In genomic region chr9:131692612-131692976, GRCh38 we compare ENCODE assay signal across 24 cellular contexts. TPM values are rescaled to one million over a fixed set of nuclear protein-coding genes. Genes with fewer than 3 reads are reported as not detected.
DNase-seq lines count a peak whose midpoint lies in the region; ATAC-seq, FAIRE-seq and TF ChIP-seq lines count a peak whose summit lies in the region.
"Had no signal": no experiment of that assay in that cellular context is flagged by ENCODE, and none has a peak within 500 bp of the region (broad histone marks: within the 10 kb centered on the region; RNA-seq: fewer than 3 reads in every experiment).

No MANE protein-coding gene starts in this region.

- H3K9me3 ChIP-seq in CD4-positive, CD25-positive, alpha-beta regulatory T cell (ENCODE audit: control insufficient read depth in 2 of 2, low read length in 2 of 2) = no peaks in the 10 kb centered on the region
- H3K9me3 ChIP-seq in OCI-LY1 (ENCODE audit: low read length) = no peaks in the 10 kb centered on the region
- no peaks in the 10 kb centered on the region for H3K9me3 ChIP-seq in H1 (ENCODE audit: insufficient read depth in 2 of 2, low read depth in 1 of 2, low read length in 1 of 2)
- no peaks in the 10 kb centered on the region for H3K9me3 ChIP-seq in vagina
- no peaks in the 10 kb centered on the region for H3K9me3 ChIP-seq in WERI-Rb-1 (ENCODE audit: severe bottlenecking)
- H3K9me3 ChIP-seq: lower lobe of right lung, thyroid gland had no signal

- H3K18ac ChIP-seq in H1 (ENCODE audit: extremely low read depth, low read length) = no peak overlapping the region

- H3K4me1 Mint-ChIP-seq in CD4-positive, CD25-positive, alpha-beta regulatory T cell = peaks cover 40 to 91% (median 81%) of the 10 kb centered on the region in 4 donors
- H3K4me1 Mint-ChIP-seq in natural killer cell = peaks cover 85 to 91% of the 10 kb centered on the region in 2 donors

- no peaks in the 10 kb centered on the region for H3K36me3 ChIP-seq in CD4-positive, CD25-positive, alpha-beta regulatory T cell (ENCODE audit: control insufficient read depth, insufficient read depth, low read length)
- no peaks in the 10 kb centered on the region; the same call in 1 of the 2 replicates for H3K36me3 ChIP-seq in OCI-LY1 (ENCODE audit: insufficient read depth, low read length)
- no peaks in the 10 kb centered on the region for H3K36me3 ChIP-seq in H1 (ENCODE audit: control insufficient read depth in 2 of 4, insufficient read depth in 4 of 4, low read length in 3 of 4)
- no peaks in the 10 kb centered on the region for H3K36me3 ChIP-seq in vagina
- H3K36me3 ChIP-seq in WERI-Rb-1 = no peaks in the 10 kb centered on the region
- H3K36me3 ChIP-seq: lower lobe of right lung, thyroid gland had no signal

- no peak for TF ChIP-seq RAD21 in H1 (IDR thresholded peaks at IDR 0.05 in 1 of 2, conservative IDR thresholded peaks at IDR 0.05 in 1 of 2; ENCODE audit: low read depth in 2 of 2, low read length in 2 of 2)

- H3K27me3 ChIP-seq in CD4-positive, CD25-positive, alpha-beta regulatory T cell (ENCODE audit: control insufficient read depth, insufficient read depth, low read length) = no peaks in the 10 kb centered on the region
- no peaks in the 10 kb centered on the region for H3K27me3 ChIP-seq in OCI-LY1 (ENCODE audit: insufficient read depth, low read length)
- no peaks in the 10 kb centered on the region for H3K27me3 ChIP-seq in H1 (replicated peaks in 1 of 4; ENCODE audit: control insufficient read depth in 3 of 4, extremely low read depth in 1 of 4, insufficient read depth in 3 of 4, low read length in 3 of 4)
- H3K27me3 ChIP-seq in vagina = no peaks in the 10 kb centered on the region
- H3K27me3 ChIP-seq in WERI-Rb-1 (ENCODE audit: insufficient read depth, low read depth, severe bottlenecking) = no peaks in the 10 kb centered on the region
- H3K27me3 ChIP-seq: thyroid gland had no signal

- intact Hi-C loops in natural killer cell (cut with micrococcal nuclease) = no loop called here
- intact Hi-C loops in vagina (cut with DNase I) = no loop called here

- peaks cover 5% of the 10 kb centered on the region for H3K36me3 Mint-ChIP-seq in CD4-positive, CD25-positive, alpha-beta regulatory T cell
- H3K36me3 Mint-ChIP-seq in natural killer cell = no peaks in the 10 kb centered on the region

- H2AFZ ChIP-seq in OCI-LY1 (ENCODE audit: low read length) = no peak overlapping the region
- no peak overlapping the region for H2AFZ ChIP-seq in H1 (ENCODE audit: low read length)

- POLR2A ChIA-PET in H1 (lab: Charles Lee; ENCODE audit: partially characterized antibody) = interaction anchor here (1.5 kb wide), 1 partner anchor 17 kb away, joined by 5 read pairs; no protein-coding TSS in a partner anchor

- peak overlapping the region; percentile 29 for H3K4me3 ChIP-seq in CD4-positive, CD25-positive, alpha-beta regulatory T cell (ENCODE audit: low read depth, low read length)
- H3K4me3 ChIP-seq in OCI-LY1 (ENCODE audit: low read depth, low read length, poor library complexity, severe bottlenecking) (no peak overlapping the region), H1 (ENCODE audit: extremely low read depth in 1 of 4, insufficient read depth in 2 of 4, low read depth in 3 of 4, low read length in 4 of 4) (no peak overlapping the region), vagina (no peak overlapping the region), WERI-Rb-1 (ENCODE audit: low read depth, low read length) (no peak overlapping the region)
- H3K4me3 ChIP-seq: lower lobe of right lung, thyroid gland had no signal

- H4K91ac ChIP-seq in H1 (replicated peaks; ENCODE audit: insufficient read length, low read length) = no peak overlapping the region

- WGBS in H1 (ENCODE audit: extremely low coverage in 1 of 2, insufficient coverage in 1 of 2, insufficient read length in 1 of 2, insufficient replicate concordance in 2 of 2, low coverage in 1 of 2, low lambda C conversion rate in 2 of 2, missing lambda C conversion rate in 1 of 2), 2 experiments = 90% methylated on average over 4 of the region's 4 CpGs; no CpG with 5 or more reads in 1 of the 2 experiments

- no peaks in the 10 kb centered on the region for H3K9me2 ChIP-seq in OCI-LY1 (ENCODE audit: low read depth, low read length)

- peaks cover 43% of the 10 kb centered on the region for H3K4me1 ChIP-seq in CD4-positive, CD25-positive, alpha-beta regulatory T cell (ENCODE audit: control insufficient read depth, insufficient read depth, low read length, poor library complexity, severe bottlenecking)
- H3K4me1 ChIP-seq in OCI-LY1 (ENCODE audit: insufficient read depth, low read length, severe bottlenecking) = peaks cover 83% of the 10 kb centered on the region
- H3K4me1 ChIP-seq in H1 (replicated peaks in 1 of 4; ENCODE audit: control insufficient read depth in 3 of 4, insufficient read depth in 4 of 4, low read length in 3 of 4) = peaks cover 11 to 27% (median 23%) of the 10 kb centered on the region in 4 experiments
- peaks cover 49% of the 10 kb centered on the region for H3K4me1 ChIP-seq in vagina

- no peak overlapping the region for H2BK15ac ChIP-seq in H1 (ENCODE audit: low read length)

- H3K56ac ChIP-seq in H1 (replicated peaks; ENCODE audit: insufficient read length, low read depth, low read length) = no peak overlapping the region

- H4K20me1 ChIP-seq in OCI-LY1 (ENCODE audit: insufficient read depth, low read length) (no peaks in the 10 kb centered on the region), H1 (replicated peaks in 1 of 2; ENCODE audit: control insufficient read depth in 1 of 2, insufficient read depth in 2 of 2, low read length in 2 of 2) (peaks cover 0 to 4% of the 10 kb centered on the region in 2 experiments)

- H2BK12ac ChIP-seq in H1 (ENCODE audit: low read depth, low read length) = 0 out of 2 replicates have a peak overlapping the region, but pooled peaks have one; percentile 28

- no peak for TF ChIP-seq EP300 in H1 (IDR thresholded peaks at IDR 0.05; ENCODE audit: borderline replicate concordance in 1 of 2, low read depth in 2 of 2, low read length in 2 of 2)

- H3K14ac ChIP-seq in H1 (ENCODE audit: insufficient read length) = no peak overlapping the region

- H4K8ac ChIP-seq in H1 (ENCODE audit: extremely low read depth, insufficient read depth, low read length) = no peak overlapping the region

- no peaks in the 10 kb centered on the region for H3F3A ChIP-seq in OCI-LY1 (ENCODE audit: insufficient read depth, low read length)

- no peak for TF ChIP-seq CTCF in OCI-LY1 (IDR thresholded peaks at IDR 0.05; ENCODE audit: low read length)
- no peak for TF ChIP-seq CTCF in H1 (IDR thresholded peaks at IDR 0.05; ENCODE audit: control extremely low read depth in 1 of 3, insufficient read depth in 1 of 3, low read depth in 1 of 3, low read length in 3 of 3)
- TF ChIP-seq CTCF in natural killer cell (IDR thresholded peaks at IDR 0.05) = no peak
- no peak for TF ChIP-seq CTCF in vagina (IDR thresholded peaks at IDR 0.05)
- TF ChIP-seq CTCF in WERI-Rb-1 (IDR thresholded peaks at IDR 0.05; ENCODE audit: low read depth, low read length) = no peak

- H3K4me2 ChIP-seq in OCI-LY1 (ENCODE audit: low read length) = peak overlapping the region; percentile 8; the same call in 1 of the 2 replicates
- no peak overlapping the region for H3K4me2 ChIP-seq in H1 (ENCODE audit: insufficient read depth in 1 of 2, low read depth in 2 of 2, low read length in 2 of 2)

- H3K23me2 ChIP-seq in H1 (ENCODE audit: low read depth, low read length) = no peaks in the 10 kb centered on the region

- H3K79me1 ChIP-seq in H1 (ENCODE audit: low read depth, low read length) = peaks cover 3% of the 10 kb centered on the region

- peaks cover 74% of the 10 kb centered on the region for H3K79me2 ChIP-seq in OCI-LY1 (ENCODE audit: insufficient read depth, low read length)
- H3K79me2 ChIP-seq in H1 (ENCODE audit: control insufficient read depth in 1 of 2, insufficient read depth in 2 of 2, low read length in 2 of 2) = peaks cover 3 to 63% of the 10 kb centered on the region in 2 experiments; a peak in 3 of 4 replicates

- no peak overlapping the region for H3K4ac ChIP-seq in H1 (replicated peaks; ENCODE audit: insufficient read length, low read depth, low read length)

- DNase-seq in CD4-positive, CD25-positive, alpha-beta regulatory T cell = no peak
- no peak for DNase-seq in H1 (ENCODE audit: low read depth in 1 of 2, low spot score in 2 of 2)
- no peak for DNase-seq in natural killer cell
- DNase-seq in stimulated activated CD4-positive, alpha-beta T cell treated with anti-CD3 and anti-CD28 coated beads, Interleukin-2, amount 100 ng/mL, for 48 hours = no peak
- DNase-seq in vagina (ENCODE audit: extremely low spot score in 2 of 2) = no peak
- DNase-seq in WERI-Rb-1 = no peak
- DNase-seq in NCI-H1694 treated with DMSO at 0.1 percent for 48 hours (lab: John Stamatoyannopoulos, UW) = no peak
- DNase-seq: activated B cell treated with CpG ODN at 0.5 μM for 24 hours; activated CD4-positive, alpha-beta memory T cell treated with anti-CD3 and anti-CD28 coated beads, Interleukin-2, amount 10 ng/mL, durations not matched to agents 7 days and 5 days; activated naive CD4-positive, alpha-beta T cell treated with anti-CD3 and anti-CD28 coated beads for 36 hours; activated T-cell treated with anti-CD3 and anti-CD28 coated beads, Interleukin-2, amount 50 U/mL, for 24 hours; amygdala; GOT3; lower lobe of right lung; NCI-H1417; NCI-H524 treated with DMSO at 0.1 percent for 48 hours; retina; stimulated activated CD4-positive, alpha-beta T cell treated with anti-CD3 and anti-CD28 coated beads, Interleukin-4, amount 100 ng/mL, for 1 hour; stimulated activated naive CD4-positive, alpha-beta T cell treated with Interleukin-2 at 50 U/mL for 16 hours; thyroid gland had no signal

- no peak for FAIRE-seq in H1 (lab: Jason Lieb, UNC)
- FAIRE-seq: A204.1, endothelial cell of umbilical vein had no signal

- H2AK5ac ChIP-seq in H1 (ENCODE audit: low read depth, low read length) = no peak overlapping the region

- TF ChIP-seq POLR2A in H1 (IDR thresholded peaks at IDR 0.05; ENCODE audit: control extremely low read depth in 1 of 2, low read depth in 2 of 2, low read length in 2 of 2) = no peak
- TF ChIP-seq POLR2A in vagina (IDR thresholded peaks at IDR 0.05) = no peak

- CTCF ChIA-PET in H1 (lab: Charles Lee; ENCODE audit: partially characterized antibody) = no interaction called here

- no peaks in the 10 kb centered on the region for H3K27me3 Mint-ChIP-seq in CD4-positive, CD25-positive, alpha-beta regulatory T cell
- no peaks in the 10 kb centered on the region for H3K27me3 Mint-ChIP-seq in natural killer cell (ENCODE audit: low read depth in 2 of 2)
- H3K27me3 Mint-ChIP-seq: activated B cell treated with CpG ODN at 0.5 μM for 24 hours; activated CD4-positive, alpha-beta memory T cell treated with anti-CD3 and anti-CD28 coated beads, Interleukin-2, amount 10 ng/mL, durations not matched to agents 7 days and 5 days; activated T-cell treated with anti-CD3 and anti-CD28 coated beads, Interleukin-2, amount 50 U/mL, for 24 hours; B cell had no signal

- H3K27ac ChIP-seq in CD4-positive, CD25-positive, alpha-beta regulatory T cell (ENCODE audit: insufficient read depth, low read length, poor library complexity, severe bottlenecking) = no peak overlapping the region
- H3K27ac ChIP-seq in OCI-LY1 (ENCODE audit: low read depth, low read length, poor library complexity, severe bottlenecking) = no peak overlapping the region
- no peak overlapping the region for H3K27ac ChIP-seq in H1 (ENCODE audit: low read depth, low read length)
- H3K27ac ChIP-seq in vagina = no peak overlapping the region
- no peak overlapping the region for H3K27ac ChIP-seq in WERI-Rb-1
- H3K27ac ChIP-seq: lower lobe of right lung had no signal

- H3K23ac ChIP-seq in H1 (ENCODE audit: insufficient read length) = no peak overlapping the region

- no peak overlapping the region for H2BK120ac ChIP-seq in H1 (replicated peaks; ENCODE audit: low read depth, low read length)

- no peak for ATAC-seq in CD4-positive, CD25-positive, alpha-beta regulatory T cell (ENCODE audit: low read depth in 2 of 2)
- ATAC-seq in natural killer cell = no peak
- ATAC-seq: lower lobe of right lung had no signal

- H3K4me3 Mint-ChIP-seq in CD4-positive, CD25-positive, alpha-beta regulatory T cell = peak overlapping the region in 1 of 4 donors; percentile 75
- H3K4me3 Mint-ChIP-seq in natural killer cell = no peak overlapping the region
- H3K4me3 Mint-ChIP-seq: activated B cell treated with CpG ODN at 0.5 μM for 24 hours; activated CD4-positive, alpha-beta memory T cell treated with anti-CD3 and anti-CD28 coated beads, Interleukin-2, amount 10 ng/mL, durations not matched to agents 7 days and 5 days; activated naive CD4-positive, alpha-beta T cell treated with anti-CD3 and anti-CD28 coated beads for 36 hours; activated T-cell treated with anti-CD3 and anti-CD28 coated beads, Interleukin-2, amount 50 U/mL, for 24 hours; B cell had no signal

- no peak overlapping the region for H2BK5ac ChIP-seq in H1 (ENCODE audit: low read depth, low read length)

- H3K9me3 Mint-ChIP-seq in CD4-positive, CD25-positive, alpha-beta regulatory T cell = no peaks in the 10 kb centered on the region
- H3K9me3 Mint-ChIP-seq in natural killer cell = no peaks in the 10 kb centered on the region
- H3K9me3 Mint-ChIP-seq: activated B cell treated with CpG ODN at 0.5 μM for 24 hours; activated CD4-positive, alpha-beta memory T cell treated with anti-CD3 and anti-CD28 coated beads, Interleukin-2, amount 10 ng/mL, durations not matched to agents 7 days and 5 days; activated naive CD4-positive, alpha-beta T cell treated with anti-CD3 and anti-CD28 coated beads for 36 hours; activated T-cell treated with anti-CD3 and anti-CD28 coated beads, Interleukin-2, amount 50 U/mL, for 24 hours had no signal

- H2BK20ac ChIP-seq in H1 (ENCODE audit: low read length) = no peak overlapping the region

- no peak overlapping the region for H4K5ac ChIP-seq in H1 (ENCODE audit: insufficient read length, low read depth, low read length)

- H3K27ac Mint-ChIP-seq in CD4-positive, CD25-positive, alpha-beta regulatory T cell = peak overlapping the region in 2 of 3 donors; percentile 36 to 51
- peak overlapping the region; percentile 45 to 84 for H3K27ac Mint-ChIP-seq in natural killer cell
- H3K27ac Mint-ChIP-seq: activated CD4-positive, alpha-beta memory T cell treated with anti-CD3 and anti-CD28 coated beads, Interleukin-2, amount 10 ng/mL, durations not matched to agents 7 days and 5 days; activated naive CD4-positive, alpha-beta T cell treated with anti-CD3 and anti-CD28 coated beads for 36 hours; B cell had no signal

- H3K9ac ChIP-seq in OCI-LY1 (ENCODE audit: low read length) (no peak overlapping the region), H1 (replicated peaks in 1 of 4; ENCODE audit: extremely low read depth in 1 of 4, low read depth in 3 of 4, low read length in 3 of 4) (no peak overlapping the region)

RNA-seq across cellular contexts. Expression of gene RAPGEF1, which starts 47.3 kb away (rescaled TPM):
- total RNA-seq in CD4-positive, CD25-positive, alpha-beta regulatory T cell = 159 TPM
- 1 to 10 TPM; 3.8 to 7.3 (median 4.6) TPM for polyA plus RNA-seq in CD4-positive, CD25-positive, alpha-beta regulatory T cell
- 73.8 and 78.9 TPM in 2 replicates for total RNA-seq in H1 (2021; fragmentation: NEBNext Ultra II Directional; extraction: Animal tissue kit (Norgen Biotek cat#: 25700))
- polyA plus RNA-seq in H1 (2011; rRNA removed) = 29.7 and 38.2 TPM in 2 replicates
- 28.4 TPM for polyA plus RNA-seq in H1 (2011; cell fraction: cytosol; rRNA removed)
- 54.3 TPM for polyA plus RNA-seq in H1 (2011; cell fraction: nucleus; rRNA removed)
- 39.8 to 47.1 TPM (median 45.5 TPM) in 4 replicates for polyA plus RNA-seq in H1 (2012, experiment 1 of 2)
- polyA plus RNA-seq in H1 (2012, experiment 2 of 2) = 36.6 TPM
- polyA plus RNA-seq in H1 (2013, experiment 1 of 2) = 43.6 TPM
- polyA plus RNA-seq in H1 (2013, experiment 2 of 2) = 46.5 TPM
- 30.4 and 36.4 TPM in 2 replicates for polyA minus RNA-seq in H1 (2011; rRNA and poly(A)+ RNA removed)
- 22.6 TPM for polyA minus RNA-seq in H1 (2011; cell fraction: cytosol; rRNA and poly(A)+ RNA removed)
- polyA minus RNA-seq in H1 (2011; cell fraction: nucleus; rRNA and poly(A)+ RNA removed) = 22.7 TPM
- total RNA-seq in natural killer cell (100 to 1,000 TPM; 210 to 224 (median 222) TPM), vagina (57.9 TPM)
